Comparison of ENCODE assay signal across 26 cellular contexts in the genomic region with DNA sequence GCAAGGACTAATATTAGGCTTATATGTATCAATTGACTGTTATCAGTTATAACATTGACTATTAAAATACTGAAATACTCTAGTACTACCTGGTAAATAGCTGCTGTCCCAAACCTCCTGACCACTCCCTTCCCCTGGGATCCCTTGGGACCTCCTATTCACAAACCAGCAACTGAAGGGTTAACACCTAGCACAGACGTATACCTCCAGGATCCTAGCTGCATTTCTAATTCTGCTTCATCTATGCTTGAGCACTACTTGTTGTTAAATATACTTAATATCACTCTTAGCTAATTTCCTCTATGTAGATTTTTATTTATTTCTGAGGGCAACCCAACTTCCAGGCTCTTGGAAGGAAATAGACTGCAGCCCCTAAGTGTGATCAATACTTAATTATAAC. TPM values are rescaled to one million over a fixed set of nuclear protein-coding genes. Genes with fewer than 3 reads are reported as not detected.
DNase-seq lines count a peak whose midpoint lies in the region; ATAC-seq and TF ChIP-seq lines count a peak whose summit lies in the region.
"Had no signal": no experiment of that assay in that cellular context is flagged by ENCODE, and none has a peak within 500 bp of the region (broad histone marks: within the 10 kb centered on the region; RNA-seq: fewer than 3 reads in every experiment).

No MANE protein-coding gene starts in this region.

- 38% methylated on average over 1 of the region's 1 CpG for WGBS in hepatocyte (ENCODE audit: low lambda C conversion rate, missing lambda C conversion rate)

- H3K4me1 ChIP-seq in Karpas-422 (ENCODE audit: low read length): peaks cover 41% of the 10 kb centered on the region
- peaks cover 18% of the 10 kb centered on the region for H3K4me1 ChIP-seq in hepatocyte (ENCODE audit: insufficient read depth)
- peaks cover 22% of the 10 kb centered on the region for H3K4me1 ChIP-seq in PC-9 (replicated peaks; ENCODE audit: insufficient read depth)

- TF ChIP-seq CTCF in CD4-positive, alpha-beta T cell (IDR thresholded peaks at IDR 0.05): no peak
- no peak for TF ChIP-seq CTCF in hepatocyte (IDR thresholded peaks at IDR 0.05; ENCODE audit: poor library complexity)
- no peak for TF ChIP-seq CTCF in neural cell (IDR thresholded peaks at IDR 0.05; ENCODE audit: poor library complexity, severe bottlenecking)
- no peak for TF ChIP-seq CTCF in RWPE1 (conservative IDR thresholded peaks at IDR 0.05; ENCODE audit: low read depth)
- no peak for TF ChIP-seq CTCF in PC-9 (conservative IDR thresholded peaks at IDR 0.05)
- TF ChIP-seq CTCF in omental fat pad (IDR thresholded peaks at IDR 0.05): no peak

- peak overlapping the region; percentile 25 for H3K27ac Mint-ChIP-seq in CD4-positive, alpha-beta T cell

- H4K20me1 ChIP-seq in Karpas-422 (ENCODE audit: insufficient read depth, low read depth, low read length) (peaks cover 28% of the 10 kb centered on the region; the same call in 1 of the 2 replicates), hepatocyte (ENCODE audit: insufficient read depth, poor library complexity, severe bottlenecking) (peaks cover 9% of the 10 kb centered on the region), neural cell (ENCODE audit: insufficient read depth) (no peaks in the 10 kb centered on the region), PC-9 (ENCODE audit: insufficient read depth) (0 out of 2 replicates have a peak, but pooled peaks cover 3% of the 10 kb centered on the region)

- H3K27me3 ChIP-seq in CD4-positive, alpha-beta T cell (ENCODE audit: control insufficient read depth, insufficient read depth, low read length): no peaks in the 10 kb centered on the region
- H3K27me3 ChIP-seq in Karpas-422 (ENCODE audit: low read length) (no peaks in the 10 kb centered on the region), hepatocyte (no peaks in the 10 kb centered on the region), neural cell (ENCODE audit: insufficient read depth, low read depth, low read length) (no peaks in the 10 kb centered on the region), PC-9 (ENCODE audit: insufficient read depth, low read depth) (no peaks in the 10 kb centered on the region)
- H3K27me3 ChIP-seq: dorsolateral prefrontal cortex, heart left ventricle, sigmoid colon, transverse colon had no signal

- H3K27me3 Mint-ChIP-seq in CD4-positive, alpha-beta T cell: no peaks in the 10 kb centered on the region

- H3K9me3 ChIP-seq in CD4-positive, alpha-beta T cell (ENCODE audit: control insufficient read depth, low read length): no peaks in the 10 kb centered on the region
- H3K9me3 ChIP-seq in Karpas-422 (ENCODE audit: low read length): no peaks in the 10 kb centered on the region
- H3K9me3 ChIP-seq in hepatocyte (ENCODE audit: low read depth): no peaks in the 10 kb centered on the region
- no peaks in the 10 kb centered on the region for H3K9me3 ChIP-seq in neural cell (ENCODE audit: low read length)
- H3K9me3 ChIP-seq in PC-9 (ENCODE audit: insufficient read depth, low read depth): no peaks in the 10 kb centered on the region
- H3K9me3 ChIP-seq: heart left ventricle, psoas muscle, sigmoid colon, transverse colon had no signal

- TF ChIP-seq EP300 in neural cell (conservative IDR thresholded peaks at IDR 0.05; ENCODE audit: poor library complexity, severe bottlenecking): no peak

- ATAC-seq in CD4-positive, alpha-beta T cell (ENCODE audit: poor library complexity): no peak
- ATAC-seq in omental fat pad (ENCODE audit: low FRiP score): no peak
- ATAC-seq: activated CD4-positive, CD25-positive, alpha-beta regulatory T cell treated with anti-CD3 and anti-CD28 coated beads, Interleukin-2, amount 50 U/mL, for 24 hours; heart left ventricle; psoas muscle had no signal

- H3K9me2 ChIP-seq in Karpas-422 (replicated peaks; ENCODE audit: insufficient read depth, low read length) (no peaks in the 10 kb centered on the region), hepatocyte (replicated peaks; ENCODE audit: insufficient read depth) (no peaks in the 10 kb centered on the region), neural cell (ENCODE audit: insufficient read depth, low read length) (no peaks in the 10 kb centered on the region), PC-9 (ENCODE audit: insufficient read depth) (no peaks in the 10 kb centered on the region)

- peaks cover 24% of the 10 kb centered on the region; the same call in 1 of the 2 replicates for H3K36me3 ChIP-seq in Karpas-422 (ENCODE audit: insufficient read depth, low read length)
- no peaks in the 10 kb centered on the region for H3K36me3 ChIP-seq in hepatocyte (replicated peaks; ENCODE audit: insufficient read depth, low read depth)
- H3K36me3 ChIP-seq in neural cell (ENCODE audit: insufficient read depth, low read length): peaks cover 2% of the 10 kb centered on the region
- H3K36me3 ChIP-seq in PC-9 (ENCODE audit: low read depth): no peaks in the 10 kb centered on the region

- H3K4me2 ChIP-seq in Karpas-422 (ENCODE audit: low read depth, low read length, poor library complexity, severe bottlenecking): no peak overlapping the region
- peak overlapping the region; percentile 77 for H3K4me2 ChIP-seq in hepatocyte
- H3K4me2 ChIP-seq in neural cell (ENCODE audit: low read length): peak overlapping the region; percentile 56
- no peak overlapping the region for H3K4me2 ChIP-seq in PC-9

- peaks cover 55% of the 10 kb centered on the region for H3K79me2 ChIP-seq in Karpas-422 (ENCODE audit: low read length)
- peaks cover 55% of the 10 kb centered on the region for H3K79me2 ChIP-seq in hepatocyte
- H3K79me2 ChIP-seq in neural cell (replicated peaks; ENCODE audit: insufficient read depth, low read length): peaks cover 38% of the 10 kb centered on the region
- peaks cover 55% of the 10 kb centered on the region for H3K79me2 ChIP-seq in PC-9 (ENCODE audit: low read depth)

- H3K4me3 ChIP-seq in Karpas-422 (ENCODE audit: low read length) (no peak overlapping the region), hepatocyte (no peak overlapping the region), neural cell (ENCODE audit: low read length) (peak overlapping the region; percentile 90), PC-9 (no peak overlapping the region)
- H3K4me3 ChIP-seq: sigmoid colon, transverse colon had no signal

- no peak overlapping the region for H3K27ac ChIP-seq in CD4-positive, alpha-beta T cell (ENCODE audit: low read depth, low read length)
- H3K27ac ChIP-seq in Karpas-422 (ENCODE audit: low read length) (no peak overlapping the region), hepatocyte (no peak overlapping the region), neural cell (ENCODE audit: low read length) (no peak overlapping the region), RWPE1 (no peak overlapping the region), PC-9 (no peak overlapping the region)
- H3K27ac ChIP-seq: C4-2B had no signal

- H3K4me1 Mint-ChIP-seq in CD4-positive, alpha-beta T cell (ENCODE audit: low read depth): peaks cover 58% of the 10 kb centered on the region

- intact Hi-C loops in CD4-positive, alpha-beta T cell (cut with DNase I, micrococcal nuclease): loop anchor here in 1 of 2 experiments (2.0 to 10.0 kb wide), 6 partner anchors 25 to 645 kb away; a partner anchor contains a TSS
- intact Hi-C loops in PC-9 (cut with micrococcal nuclease; ENCODE audit: unreplicated experiment): no loop called here

- peak overlapping the region; percentile 57 for H3K4me3 Mint-ChIP-seq in CD4-positive, alpha-beta T cell

- BruUV-seq in PC-9 (replicated peaks; lab: Mats Ljungman, UMichigan): no TSS peak

- CTCF ChIA-PET in CD4-positive, alpha-beta T cell (lab: Charles Lee): interaction anchor here (0.6 to 2.4 kb wide), 7 partner anchors 9 to 85 kb away, joined by 3 to 6 read pairs (median 4); no protein-coding TSS in a partner anchor
- CTCF ChIA-PET in RWPE1 (lab: Yijun Ruan, JAX) (interaction anchor here (0.7 kb wide), 1 partner anchor 36 kb away, joined by 3 read pairs; no protein-coding TSS in a partner anchor), PC-9 (lab: Charles Lee) (no interaction called here)

- POLR2A ChIA-PET in CD4-positive, alpha-beta T cell (lab: Charles Lee): interaction anchor here (7.3 to 8.4 kb wide), 2 partner anchors 17 to 172 kb away, joined by 96 to 174 read pairs; a partner anchor contains a TSS
- POLR2A ChIA-PET in RWPE1 (lab: Yijun Ruan, JAX; ENCODE audit: low non-redundant PET): no interaction called here
- POLR2A ChIA-PET in PC-9 (lab: Charles Lee; ENCODE audit: unreplicated experiment): interaction anchor here (0.5 kb wide), 1 partner anchor 69 kb away, joined by 7 read pairs; no protein-coding TSS in a partner anchor

- no peak for TF ChIP-seq RAD21 in neural cell (conservative IDR thresholded peaks at IDR 0.05)

- peaks cover 36% of the 10 kb centered on the region for H3K36me3 Mint-ChIP-seq in CD4-positive, alpha-beta T cell (ENCODE audit: low read depth)

- no peak overlapping the region for H3K9ac ChIP-seq in Karpas-422 (ENCODE audit: low read length)
- no peak overlapping the region for H3K9ac ChIP-seq in neural cell (ENCODE audit: low read length)

- H3F3A ChIP-seq in neural cell (ENCODE audit: insufficient read depth, low read length, poor library complexity, severe bottlenecking) (peaks cover 3% of the 10 kb centered on the region), PC-9 (ENCODE audit: insufficient read depth, low read depth) (peaks cover 6% of the 10 kb centered on the region; the same call in 1 of the 2 replicates)

- H2AFZ ChIP-seq in Karpas-422 (ENCODE audit: low read length): no peak overlapping the region
- H2AFZ ChIP-seq in hepatocyte: no peak overlapping the region
- no peak overlapping the region for H2AFZ ChIP-seq in neural cell (ENCODE audit: low read depth, low read length)
- no peak overlapping the region for H2AFZ ChIP-seq in PC-9

- H3K9me3 Mint-ChIP-seq in CD4-positive, alpha-beta T cell: no peaks in the 10 kb centered on the region

- DNase-seq in CD4-positive, alpha-beta T cell: no peak
- peak; percentile 39 for DNase-seq in Karpas-422
- no peak for DNase-seq in hepatocyte (ENCODE audit: low spot score)
- DNase-seq in RWPE1 (ENCODE audit: low spot score): no peak
- no peak for DNase-seq in PC-9
- no peak for DNase-seq in omental fat pad (ENCODE audit: low spot score)
- DNase-seq in stimulated activated CD4-positive, alpha-beta T cell treated with anti-CD3 and anti-CD28 coated beads, Interleukin-2, amount 100 ng/mL, for 24 hours: no peak
- DNase-seq: activated CD4-positive, alpha-beta T cell treated with anti-CD3 and anti-CD28 coated beads, Interleukin-2, amount 50 U/mL, for 48 hours; activated naive CD4-positive, alpha-beta T cell; amniotic stem cell; dorsolateral prefrontal cortex; EL; foreskin melanocyte; heart left ventricle; IMR-90; NCI-H1048; NCI-H1694 treated with DMSO at 0.1 percent for 48 hours; NCI-H510A; psoas muscle; sigmoid colon; stimulated activated CD4-positive, alpha-beta T cell treated with anti-CD3 and anti-CD28 coated beads, Interleukin-12 subunit alpha, Interleukin-12 subunit beta, amount 100 ng/mL, for 4 hours; stimulated activated CD4-positive, alpha-beta T cell treated with anti-CD3 and anti-CD28 coated beads, Interleukin-4, amount 100 ng/mL, for 1 hour; transverse colon had no signal

RNA-seq across cellular contexts. Expression of a gene that starts 1.8 kb away (rescaled TPM):
- 10 to 100 TPM; 28.6 to 35.2 TPM for total RNA-seq in CD4-positive, alpha-beta T cell
- 52.4 and 62.6 TPM in 2 replicates for total RNA-seq in Karpas-422 (2014; rRNA removed; shearing (Covaris generic); ENCODE audit: low replicate concordance)
- total RNA-seq in hepatocyte (38.6 and 44.1 TPM in 2 replicates), PC-9 (2021) (79.4 and 91.1 TPM in 2 replicates), omental fat pad (10 to 100 TPM; 29.8 to 44.6 (median 32.4) TPM)
- polyA plus RNA-seq in hepatocyte (52.5 and 54.8 TPM in 2 replicates), neural cell (66.0 and 78.8 TPM in 2 replicates)
- polyA minus RNA-seq in neural cell: 67.4 and 71.7 TPM in 2 replicates

RNA-seq across cellular contexts. Expression of a gene that starts 24.3 kb away (rescaled TPM):
- total RNA-seq in CD4-positive, alpha-beta T cell: 1 to 10 TPM in 1 of 2 experiments, under 1 TPM in 1; 0.99 to 1.1 TPM
- 4.2 and 5.5 TPM in 2 replicates for total RNA-seq in Karpas-422 (2014; rRNA removed; shearing (Covaris generic); ENCODE audit: low replicate concordance)
- 1.0 and 1.6 TPM in 2 replicates for total RNA-seq in hepatocyte
- 0.32 and 1.4 TPM in 2 replicates for polyA plus RNA-seq in hepatocyte
- polyA plus RNA-seq in neural cell: 31.6 and 36.9 TPM in 2 replicates
- polyA minus RNA-seq in neural cell: 52.1 and 54.1 TPM in 2 replicates
- total RNA-seq in PC-9 (2021): 12.9 and 14.0 TPM in 2 replicates
- total RNA-seq in omental fat pad: 1 to 10 TPM in 3 of 4 donors, under 1 TPM in 1; 0.79 to 2.2 (median 1.7) TPM

Comparison
In these comparisons a context has a peak if more than half of its experiments do, and no peak if none do; other contexts are left out.
1. H3K4me2 ChIP-seq: peak in hepatocyte (single experiment) and neural cell (single experiment); none in Karpas-422 (single experiment) and PC-9 (single experiment).